1 cellular context compared by ENCODE assay signal in the genomic region with DNA sequence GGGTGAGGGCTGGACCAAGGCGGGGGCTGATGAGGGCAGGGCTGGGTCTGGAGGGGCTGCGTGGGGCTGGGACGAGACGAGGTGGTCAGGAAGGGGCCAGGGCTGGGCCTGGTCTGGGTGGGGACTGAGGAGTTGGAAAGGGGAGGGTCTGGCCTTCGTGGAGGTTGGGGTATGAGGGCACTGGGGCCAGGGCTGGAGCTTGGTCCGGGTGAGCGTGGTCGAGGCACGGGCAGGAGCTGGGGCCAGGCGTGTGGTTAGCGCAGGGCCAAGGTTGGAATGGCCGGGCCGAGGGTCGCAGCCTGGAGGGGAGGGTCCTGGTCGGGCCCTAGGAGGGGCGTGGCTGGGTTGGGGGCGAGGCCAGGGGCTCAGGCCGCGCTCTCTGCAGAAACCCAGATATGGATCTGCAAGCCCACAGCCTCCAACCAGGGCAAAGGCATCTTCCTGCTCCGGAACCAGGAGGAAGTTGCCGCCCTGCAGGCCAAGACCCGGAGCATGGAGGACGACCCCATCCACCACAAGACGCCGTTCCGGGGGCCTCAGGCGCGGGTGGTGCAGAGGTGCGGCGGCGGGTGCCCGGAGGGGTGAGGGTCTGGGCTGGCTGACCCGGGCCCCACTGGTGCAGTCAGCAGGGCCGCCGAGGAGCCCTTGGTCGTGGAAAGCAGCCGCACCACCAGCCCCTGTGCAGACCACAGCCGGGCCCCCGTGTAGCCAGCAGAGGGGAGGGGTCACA.
TF ChIP-seq lines count a peak whose summit lies in the region.

No MANE protein-coding gene starts in this region.

TF ChIP-seq in K562, 482 proteins besides CTCF, POLR2A, EP300 and RAD21:
- no peak for TF ChIP-seq MYBL2 (IDR thresholded peaks at IDR 0.05; ENCODE audit: low read depth)
- no peak for TF ChIP-seq MYBL2 (CRISPR knock-in tag; IDR thresholded peaks at IDR 0.05; ENCODE audit: borderline replicate concordance)
- TF ChIP-seq HNRNPL (IDR thresholded peaks at IDR 0.05; ENCODE audit: low read depth, low read length), result 0 out of 2 replicates have a peak, but pooled peaks have one; percentile 18
- peak; percentile 14 for TF ChIP-seq HMGN3 (IDR thresholded peaks at IDR 0.05; ENCODE audit: borderline replicate concordance, extremely low read depth, insufficient read length, low read depth, low read length)
TF ChIP-seq in K562: peak in this region for 2.
